20 cellular contexts compared by ENCODE assay signal in the genomic region with DNA sequence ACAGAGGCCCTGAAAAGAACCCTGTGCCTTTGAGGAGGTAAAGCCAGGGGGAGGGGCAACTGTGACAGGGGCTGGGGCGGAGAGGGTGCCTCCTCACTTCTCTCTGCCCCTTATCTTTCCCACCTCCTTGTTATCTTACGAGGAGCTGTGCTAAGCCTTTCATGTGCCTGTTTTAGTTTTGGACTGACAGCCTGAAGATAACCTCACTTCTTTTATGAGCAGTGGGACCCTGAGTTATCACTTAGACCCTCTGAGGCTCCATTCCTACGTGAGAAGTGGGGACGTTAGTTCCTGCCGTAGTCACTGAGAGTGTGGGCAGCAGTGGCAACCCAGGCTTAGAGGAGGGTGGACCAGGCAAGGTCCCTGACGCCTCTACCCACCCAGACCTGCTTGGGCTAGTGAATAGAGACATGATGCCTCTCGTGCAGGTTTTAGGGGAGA. TPM values are rescaled to one million over a fixed set of nuclear protein-coding genes. Genes with fewer than 3 reads are reported as not detected.
DNase-seq lines count a peak whose midpoint lies in the region; ATAC-seq and TF ChIP-seq lines count a peak whose summit lies in the region.
"Had no signal": no experiment of that assay in that cellular context is flagged by ENCODE, and none has a peak within 500 bp of the region (broad histone marks: within the 10 kb centered on the region; RNA-seq: fewer than 3 reads in every experiment).

No MANE protein-coding gene starts in this region.

- no peak for TF ChIP-seq POLR2A in IMR-90 (IDR thresholded peaks at IDR 0.05; ENCODE audit: low read depth, low read length)

- H3K23ac ChIP-seq in IMR-90 (ENCODE audit: low read depth, low read length) (no peak overlapping the region), mesendoderm (ENCODE audit: low read length) (no peak overlapping the region)

- H3K79me1 ChIP-seq in IMR-90 (ENCODE audit: low read depth in 1 of 2, low read length in 2 of 2) (no peaks in the 10 kb centered on the region), mesendoderm (ENCODE audit: low read length) (no peaks in the 10 kb centered on the region)

- POLR2A ChIA-PET in IMR-90 (lab: Charles Lee; ENCODE audit: unreplicated experiment) = no interaction called here

- no peaks in the 10 kb centered on the region for H4K20me1 ChIP-seq in IMR-90 (ENCODE audit: insufficient read depth, low read length)

- no peak for ATAC-seq in IMR-90 (ENCODE audit: low read depth)
- ATAC-seq in GM18502 (IDR thresholded peaks at IDR 0.05; ENCODE audit: poor library complexity, unreplicated experiment) = no peak
- no peak for ATAC-seq in omental fat pad (ENCODE audit: low FRiP score)
- ATAC-seq: CD8-positive, alpha-beta T cell; HCT116 had no signal

- H3K14ac ChIP-seq in IMR-90 (replicated peaks; ENCODE audit: low read depth, low read length) = no peak overlapping the region

- no peaks in the 10 kb centered on the region for H3K79me2 ChIP-seq in mesendoderm (ENCODE audit: control insufficient read depth, insufficient read depth, low read length)

- H2AK5ac ChIP-seq in IMR-90 (ENCODE audit: low read depth, low read length) = peak overlapping the region; percentile 59; the same call in 1 of the 2 replicates
- no peak overlapping the region for H2AK5ac ChIP-seq in mesendoderm (ENCODE audit: low read length)

- peak overlapping the region; percentile 16; the same call in 1 of the 2 replicates for H4K91ac ChIP-seq in IMR-90 (ENCODE audit: insufficient read depth, low read depth, low read length)

- peak overlapping the region in 1 of 2 experiments; percentile 88; a peak in 2 of 4 replicates for H4K8ac ChIP-seq in IMR-90 (ENCODE audit: low read depth in 2 of 2, low read length in 2 of 2)
- no peak overlapping the region for H4K8ac ChIP-seq in mesendoderm (ENCODE audit: low read depth, low read length)

- no TSS peak for BruUV-seq in IMR-90 (replicated peaks; lab: Mats Ljungman, UMichigan)

- no peak overlapping the region for H3K4me3 ChIP-seq in IMR-90 (ENCODE audit: insufficient read depth, low read depth, low read length)
- no peak overlapping the region for H3K4me3 ChIP-seq in WERI-Rb-1 (ENCODE audit: low read depth, low read length)
- no peak overlapping the region for H3K4me3 ChIP-seq in mesendoderm (ENCODE audit: low read length)
- H3K4me3 ChIP-seq: MG63 had no signal

- H2BK15ac ChIP-seq in IMR-90 (ENCODE audit: low read depth, low read length) (no peak overlapping the region; the same call in 2 of the 3 replicates), mesendoderm (replicated peaks; ENCODE audit: low read depth) (no peak overlapping the region)

- peaks cover 9% of the 10 kb centered on the region for H3K4me1 ChIP-seq in IMR-90 (ENCODE audit: control insufficient read depth, insufficient read depth, low read length)
- peaks cover 15% of the 10 kb centered on the region for H3K4me1 ChIP-seq in mesendoderm (ENCODE audit: control insufficient read depth, low read depth, low read length)

- H3K36me3 ChIP-seq in IMR-90 (ENCODE audit: control insufficient read depth, insufficient read depth, low read length) (no peaks in the 10 kb centered on the region), WERI-Rb-1 (no peaks in the 10 kb centered on the region), mesendoderm (ENCODE audit: control insufficient read depth, insufficient read depth, low read length) (no peaks in the 10 kb centered on the region)
- H3K36me3 ChIP-seq: MG63 had no signal

- peaks cover 4% of the 10 kb centered on the region; the same call in 1 of the 2 replicates for H3K9me1 ChIP-seq in IMR-90 (ENCODE audit: insufficient read depth, low read length)

- no peak overlapping the region for H3K9ac ChIP-seq in IMR-90 (ENCODE audit: low read depth, low read length)
- no peak overlapping the region for H3K9ac ChIP-seq in mesendoderm (ENCODE audit: low read length)

- H2BK5ac ChIP-seq in IMR-90 (ENCODE audit: low read depth, low read length, poor library complexity, severe bottlenecking) (no peak overlapping the region), mesendoderm (ENCODE audit: low read length) (no peak overlapping the region)

- DNase-seq in CMK (ENCODE audit: low read depth) (peak; percentile 56), IMR-90 (no peak), WERI-Rb-1 (peak; percentile 3), mesendoderm (peak; percentile 91), omental fat pad (ENCODE audit: low spot score) (no peak)
- no peak for DNase-seq in activated CD8-positive, alpha-beta memory T cell treated with anti-CD3 and anti-CD28 coated beads for 24 hours
- no peak for DNase-seq in activated CD4-positive, CD25-positive, alpha-beta regulatory T cell (lab: John Stamatoyannopoulos, UW)
- DNase-seq: AML-193; C1 segment of cervical spinal cord; CD8-positive, alpha-beta T cell; GOT3; MG63; NCI-H1417 treated with DMSO at 0.1 percent for 48 hours; NCI-H187; NCI-H446; NCI-H526; Right ventricle myocardium superior; SW 1271 had no signal

- no peak for TF ChIP-seq CTCF in IMR-90 (conservative IDR thresholded peaks at IDR 0.05; ENCODE audit: low read depth, low read length)
- TF ChIP-seq CTCF in WERI-Rb-1 (IDR thresholded peaks at IDR 0.05; ENCODE audit: low read depth, low read length) = no peak
- no peak for TF ChIP-seq CTCF in omental fat pad (IDR thresholded peaks at IDR 0.05)

- H2AK9ac ChIP-seq in IMR-90 (replicated peaks; ENCODE audit: low read depth, low read length, poor library complexity) = no peak overlapping the region

- H3K27ac ChIP-seq in IMR-90 (ENCODE audit: insufficient read depth, low read length) = peak overlapping the region; percentile 27; the same call in 1 of the 2 replicates
- no peak overlapping the region for H3K27ac ChIP-seq in WERI-Rb-1
- H3K27ac ChIP-seq in mesendoderm (ENCODE audit: low read depth, low read length) = no peak overlapping the region

- H3K56ac ChIP-seq in IMR-90 (ENCODE audit: extremely low read depth, insufficient read depth, low read length) (no peak overlapping the region), mesendoderm (ENCODE audit: low read length) (no peak overlapping the region)

- peaks cover 1% of the 10 kb centered on the region for H3K27me3 ChIP-seq in IMR-90 (ENCODE audit: control insufficient read depth, insufficient read depth, low read length)
- no peaks in the 10 kb centered on the region for H3K27me3 ChIP-seq in WERI-Rb-1 (ENCODE audit: insufficient read depth, low read depth, severe bottlenecking)
- H3K27me3 ChIP-seq in mesendoderm (ENCODE audit: insufficient read depth, low read length, poor library complexity) = no peaks in the 10 kb centered on the region
- H3K27me3 ChIP-seq: MG63 had no signal

- no peak overlapping the region for H2BK20ac ChIP-seq in IMR-90 (ENCODE audit: low read depth, low read length)

- H3K4ac ChIP-seq in IMR-90 (ENCODE audit: low read depth, low read length) (no peak overlapping the region), mesendoderm (ENCODE audit: low read depth, low read length) (no peak overlapping the region)

- H3K9me3 ChIP-seq in IMR-90 (ENCODE audit: control insufficient read depth, insufficient read depth, low read length) (no peaks in the 10 kb centered on the region), WERI-Rb-1 (ENCODE audit: severe bottlenecking) (peaks cover 5% of the 10 kb centered on the region)
- H3K9me3 ChIP-seq: MG63 had no signal

- CTCF ChIA-PET in IMR-90 (lab: Yijun Ruan, JAX) = interaction anchor here (0.9 kb wide), 1 partner anchor 13 kb away, joined by 3 read pairs; no protein-coding TSS in a partner anchor

- dilution Hi-C loops in IMR-90 (cut with HindIII; ENCODE audit: low sequenced_read_pairs, unreplicated experiment) = no loop called here

- no CpG with 5 or more reads among the region's 7 CpGs for WGBS in IMR-90 (ENCODE audit: extremely low coverage in 2 of 2, insufficient read length in 1 of 2), 2 experiments
- WGBS in mesendoderm (ENCODE audit: extremely low coverage, insufficient coverage, low lambda C conversion rate) = no CpG with 5 or more reads among the region's 7 CpGs

- H3K4me2 ChIP-seq in IMR-90 (ENCODE audit: low read depth, low read length) = no peak overlapping the region
- no peak overlapping the region for H3K4me2 ChIP-seq in mesendoderm (ENCODE audit: low read length)

- intact Hi-C loops in IMR-90 (cut with micrococcal nuclease) = no loop called here

- no peak overlapping the region for H2BK120ac ChIP-seq in IMR-90 (ENCODE audit: low read depth, low read length)
- H2BK120ac ChIP-seq in mesendoderm (ENCODE audit: low read depth, low read length) = no peak overlapping the region

- in situ Hi-C loops in IMR-90 (cut with MboI; ENCODE audit: low sequenced_read_pairs) = no loop called here

- no peak overlapping the region for H2AFZ ChIP-seq in IMR-90 (replicated peaks; ENCODE audit: low read length, poor library complexity)

- no peak for TF ChIP-seq RAD21 in IMR-90 (IDR thresholded peaks at IDR 0.05; ENCODE audit: low read length)

- H3K18ac ChIP-seq in IMR-90 (ENCODE audit: low read depth, low read length) (peak overlapping the region; percentile 60; the same call in 1 of the 2 replicates), mesendoderm (ENCODE audit: low read length) (no peak overlapping the region)

- H4K5ac ChIP-seq in IMR-90 (ENCODE audit: low read depth, low read length) (no peak overlapping the region; the same call in 1 of the 2 replicates), mesendoderm (ENCODE audit: low read length) (no peak overlapping the region)

TF ChIP-seq in IMR-90, 13 proteins besides CTCF, POLR2A, EP300 and RAD21:
- no peak for TF ChIP-seq RFX5 (IDR thresholded peaks at IDR 0.05; ENCODE audit: low read depth, low read length)
- TF ChIP-seq CEBPB (IDR thresholded peaks at IDR 0.05; ENCODE audit: low read depth, low read length) = no peak

RNA-seq across cellular contexts. Expression of a gene that starts 39.5 kb away (rescaled TPM):
- total RNA-seq in IMR-90 (2012; rRNA removed) (155 and 158 TPM in 2 replicates), omental fat pad (10 to 100 TPM; 14.4 to 20.6 (median 19.4) TPM)
- 163 and 202 TPM in 2 replicates for polyA plus RNA-seq in IMR-90 (2012; rRNA removed)
- 108 and 247 TPM in 2 replicates for polyA plus RNA-seq in IMR-90 (2012; cell fraction: cytosol; rRNA removed)
- 92.9 and 150 TPM in 2 replicates for polyA plus RNA-seq in IMR-90 (2012; cell fraction: nucleus; rRNA removed; ENCODE audit: low replicate concordance)
- polyA plus RNA-seq in mesendoderm (2013, experiment 1 of 2) = 34.2 TPM
- 31.9 TPM for polyA plus RNA-seq in mesendoderm (2013, experiment 2 of 2)

RNA-seq across cellular contexts. Expression of a gene that starts 45.0 kb away (rescaled TPM):
- total RNA-seq in IMR-90 (2012; rRNA removed) (40.7 and 54.7 TPM in 2 replicates), omental fat pad (100 to 1,000 TPM in 1 of 4 donors, 10 to 100 TPM in 3; 69.1 to 254 (median 80.1) TPM)
- 49.6 and 62.6 TPM in 2 replicates for polyA plus RNA-seq in IMR-90 (2012; rRNA removed)
- 14.5 and 14.6 TPM in 2 replicates for polyA plus RNA-seq in IMR-90 (2012; cell fraction: cytosol; rRNA removed)
- 7.3 and 43.8 TPM in 2 replicates for polyA plus RNA-seq in IMR-90 (2012; cell fraction: nucleus; rRNA removed; ENCODE audit: low replicate concordance)
- 34.5 TPM for polyA plus RNA-seq in mesendoderm (2013, experiment 1 of 2)
- 34.1 TPM for polyA plus RNA-seq in mesendoderm (2013, experiment 2 of 2)

Comparison
In these comparisons a context has a peak if more than half of its experiments do, and no peak if none do; other contexts are left out.
1. DNase-seq: peak in CMK (single experiment), WERI-Rb-1 (single experiment) and mesendoderm (single experiment); none in IMR-90 (single experiment), omental fat pad (single experiment), activated CD8-positive, alpha-beta memory T cell treated with anti-CD3 and anti-CD28 coated beads for 24 hours (single experiment) and activated CD4-positive, CD25-positive, alpha-beta regulatory T cell (0 of 4).